26 cellular contexts compared by ENCODE assay signal in genomic region chr2:14623241-14623640, GRCh38. TPM values are rescaled to one million over a fixed set of nuclear protein-coding genes. Genes with fewer than 3 reads are reported as not detected.
"Had no signal": no experiment of that assay in that cellular context is flagged by ENCODE, and none has a peak within 500 bp of the region (broad histone marks: within the 10 kb centered on the region; RNA-seq: fewer than 3 reads in every experiment).

No MANE protein-coding gene starts in this region.

- H3K27me3 ChIP-seq: esophagus squamous epithelium, left lung had no signal

- ATAC-seq: effector memory CD8-positive, alpha-beta T cell; esophagus mucosa; gastrocnemius medialis; heart right ventricle; left lung; left ventricle myocardium superior; lower lobe of right lung had no signal

- H3K27ac ChIP-seq: epithelial cell of prostate, esophagus squamous epithelium, gastrocnemius medialis, heart right ventricle, left lung, lower lobe of right lung had no signal

- DNase-seq: cortex of kidney; effector CD8-positive, alpha-beta T cell; effector memory CD8-positive, alpha-beta T cell; endodermal cell; erythroblast; esophagus squamous epithelium; foreskin fibroblast; foreskin melanocyte; gastrocnemius medialis; glutamatergic neuron; head of caudate nucleus; heart right ventricle; hypothalamus; immature natural killer cell; islet precursor cell; kidney; kidney glomerular epithelial cell; left lung; left ventricle myocardium superior; lower lobe of right lung; mesenchymal stem cell; naive B cell had no signal

- H3K36me3 ChIP-seq: esophagus squamous epithelium, gastrocnemius medialis, heart right ventricle, left lung, lower lobe of right lung had no signal

- H3K9me3 ChIP-seq: esophagus squamous epithelium, gastrocnemius medialis, heart right ventricle, left lung, lower lobe of right lung had no signal

- FAIRE-seq: colon, endometrium, kidney had no signal

- H3K4me1 ChIP-seq: esophagus squamous epithelium, gastrocnemius medialis, heart right ventricle, left lung, lower lobe of right lung had no signal

- H3K4me3 ChIP-seq: esophagus squamous epithelium, gastrocnemius medialis, heart right ventricle, left lung, lower lobe of right lung had no signal

RNA-seq across cellular contexts. Expression of gene LRATD1, which starts 9.3 kb away (rescaled TPM):
- polyA plus RNA-seq: immature natural killer cell had no signal
